ENCODE assay signal across 8 cellular contexts in the genomic region with DNA sequence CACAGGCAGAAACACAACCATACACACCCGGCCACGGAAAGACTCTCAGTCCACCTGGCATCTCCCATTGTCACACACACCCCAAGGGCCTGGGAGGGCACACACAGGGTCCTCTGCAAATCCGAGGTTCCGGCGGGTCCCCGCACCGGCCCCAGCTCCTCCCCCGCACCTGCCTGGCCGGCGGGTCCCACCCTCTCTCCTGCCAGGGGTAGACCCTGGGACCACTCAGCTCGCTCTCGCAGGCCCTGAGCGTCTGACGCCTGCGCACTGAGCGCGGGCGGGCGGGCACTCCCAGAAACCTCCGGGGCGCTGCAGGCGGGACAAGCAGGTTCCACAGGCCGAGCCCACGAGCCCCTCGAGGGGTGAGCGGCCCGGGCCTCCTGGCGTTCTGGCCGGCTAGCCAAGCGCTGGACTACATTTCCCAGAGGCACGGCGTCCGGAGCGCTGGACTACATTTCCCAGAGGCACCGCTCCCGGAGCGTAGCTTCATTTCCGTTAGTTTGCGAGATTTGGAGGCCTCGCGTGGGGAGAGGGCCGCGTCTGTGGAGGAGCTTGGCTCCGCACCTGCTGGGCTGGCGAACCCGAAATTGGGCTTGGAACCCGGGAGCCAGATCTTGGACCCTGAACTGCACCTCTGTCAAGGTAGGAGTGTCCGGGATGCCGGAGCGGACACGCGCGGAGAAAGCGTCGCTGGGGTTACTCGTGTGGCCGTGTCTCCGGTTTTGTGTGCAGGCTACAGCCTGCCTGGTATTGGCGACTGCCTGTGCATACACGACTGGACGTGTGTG. TPM values are rescaled to one million over a fixed set of nuclear protein-coding genes. Genes with fewer than 3 reads are reported as not detected.
DNase-seq lines count a peak whose midpoint lies in the region; ATAC-seq lines count a peak whose summit lies in the region.

A gene (plus strand): TSS at position 505 of the 788 bp plus-strand sequence. CDS start 10,686 bp downstream, outside the sequence.

- intact Hi-C loops in dendritic cell treated with granulocyte-macrophage colony-stimulating factor and Interleukin-4, amounts not matched to agents 40 ng/mL and 50 ng/mL, for 4 days (cut with micrococcal nuclease), result loop anchor here (2.0 to 5.0 kb wide), 7 partner anchors 94 to 589 kb away; a partner anchor contains a TSS

- H3K9ac ChIP-seq in BLaER1 treated with 17β-estradiol and CSF1 and Interleukin-3, amounts not matched to agents 10 nM and 100 nM, result peak within 1 kb of the TSS; percentile 79 to 93 (median 86)

- peak within 1 kb of the TSS; percentile 69 to 98 (median 88) for H3K4me3 ChIP-seq in BLaER1 treated with 17β-estradiol and CSF1 and Interleukin-3, amounts not matched to agents 10 nM and 100 nM

- peaks cover 33 to 45% (median 38%) of the 10 kb centered on the region in 11 experiments for H3K9me3 ChIP-seq in BLaER1 treated with 17β-estradiol and CSF1 and Interleukin-3, amounts not matched to agents 10 nM and 100 nM (replicated peaks in 1 of 11)

- peak within 1 kb of the TSS; percentile 60 to 85 (median 80) for H3K27ac ChIP-seq in BLaER1 treated with 17β-estradiol and CSF1 and Interleukin-3, amounts not matched to agents 10 nM and 100 nM

- peaks cover 7 to 22% (median 16%) of the 10 kb centered on the region in 10 experiments for H3K4me1 ChIP-seq in BLaER1 treated with 17β-estradiol and CSF1 and Interleukin-3, amounts not matched to agents 10 nM and 100 nM

- peaks cover 23% of the 10 kb centered on the region for H3K4me1 Mint-ChIP-seq in dendritic cell treated with granulocyte-macrophage colony-stimulating factor and Interleukin-4, amounts not matched to agents 40 ng/mL and 50 ng/mL, for 4 days (ENCODE audit: low read depth)

- peak; percentile 93 for ATAC-seq in GM19328 (IDR thresholded peaks at IDR 0.05; ENCODE audit: unreplicated experiment)
- peak; percentile 91 for ATAC-seq in HG03520 (IDR thresholded peaks at IDR 0.05; ENCODE audit: unreplicated experiment)
- peak; percentile 99 for ATAC-seq in left lobe of liver

- no peaks in the 10 kb centered on the region for H3K27me3 Mint-ChIP-seq in dendritic cell treated with granulocyte-macrophage colony-stimulating factor and Interleukin-4, amounts not matched to agents 40 ng/mL and 50 ng/mL, for 4 days

- peaks cover 45% of the 10 kb centered on the region for H3K36me3 Mint-ChIP-seq in dendritic cell treated with granulocyte-macrophage colony-stimulating factor and Interleukin-4, amounts not matched to agents 40 ng/mL and 50 ng/mL, for 4 days (ENCODE audit: low read depth)

- peak within 1 kb of the TSS; percentile 85 for H3K4me3 Mint-ChIP-seq in dendritic cell treated with granulocyte-macrophage colony-stimulating factor and Interleukin-4, amounts not matched to agents 40 ng/mL and 50 ng/mL, for 4 days

- no peaks in the 10 kb centered on the region; a peak in 1 of 22 replicates for H4K20me1 ChIP-seq in BLaER1 treated with 17β-estradiol and CSF1 and Interleukin-3, amounts not matched to agents 10 nM and 100 nM

- peaks cover 21 to 35% (median 30%) of the 10 kb centered on the region in 11 experiments for H3K36me3 ChIP-seq in BLaER1 treated with 17β-estradiol and CSF1 and Interleukin-3, amounts not matched to agents 10 nM and 100 nM

- no peaks in the 10 kb centered on the region for H3K27me3 ChIP-seq in BLaER1 treated with 17β-estradiol and CSF1 and Interleukin-3, amounts not matched to agents 10 nM and 100 nM

- H3K9me3 Mint-ChIP-seq in dendritic cell treated with granulocyte-macrophage colony-stimulating factor and Interleukin-4, amounts not matched to agents 40 ng/mL and 50 ng/mL, for 4 days, result peaks cover 45% of the 10 kb centered on the region

- peak within 1 kb of the TSS; percentile 84 for H3K27ac Mint-ChIP-seq in dendritic cell treated with granulocyte-macrophage colony-stimulating factor and Interleukin-4, amounts not matched to agents 40 ng/mL and 50 ng/mL, for 4 days

- peak; percentile 99 for DNase-seq in NCI-H748 (lab: John Stamatoyannopoulos, UW; ENCODE audit: unreplicated experiment)
- DNase-seq in activated CD4-positive, alpha-beta T cell treated with anti-CD3 and anti-CD28 coated beads, Interleukin-2, amount 50 U/mL, for 24 hours (ENCODE audit: low read depth in 1 of 2, low spot score in 1 of 2), result peak; percentile 69 to 86
- DNase-seq in left lobe of liver (ENCODE audit: low spot score), result peak; percentile 95
- peak; percentile 85 to 87 for DNase-seq in stimulated activated CD4-positive, alpha-beta T cell treated with anti-CD3 and anti-CD28 coated beads, Interleukin-2, amount 100 ng/mL, for 24 hours

- H3K4me2 ChIP-seq in BLaER1 treated with 17β-estradiol and CSF1 and Interleukin-3, amounts not matched to agents 10 nM and 100 nM, result peak within 1 kb of the TSS; percentile 85 to 98 (median 91)

RNA-seq across cellular contexts. Expression of the gene that starts here (rescaled TPM):
- 5.6 TPM for total RNA-seq in left lobe of liver

Comparison
In these comparisons a context has a peak if more than half of its experiments do, and no peak if none do; other contexts are left out.
1. Peak in every context shown above with its lines: DNase-seq, ATAC-seq, H3K4me3 ChIP-seq and H3K27ac ChIP-seq.